ENCODE assay signal across 33 cellular contexts in the genomic region with DNA sequence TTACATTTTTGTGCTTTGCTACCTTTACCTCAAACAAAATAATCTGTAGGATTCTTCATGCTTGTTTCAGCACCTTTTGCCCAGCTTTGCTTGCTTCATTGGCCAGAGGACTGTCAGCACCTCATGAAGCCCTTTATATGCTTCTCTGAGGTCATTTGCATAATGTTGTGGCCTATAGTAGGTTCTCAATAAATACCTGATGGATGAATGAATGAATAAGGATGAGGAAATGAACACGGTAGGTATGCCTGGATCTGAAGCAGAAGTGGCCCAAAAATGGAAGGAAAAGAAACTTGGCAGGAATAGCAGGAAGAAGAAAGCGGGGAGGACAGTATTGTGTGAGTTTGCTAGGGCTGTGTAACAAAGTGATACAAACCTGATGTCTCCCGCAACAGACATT. TPM values are rescaled to one million over a fixed set of nuclear protein-coding genes. Genes with fewer than 3 reads are reported as not detected.
DNase-seq lines count a peak whose midpoint lies in the region; ATAC-seq and TF ChIP-seq lines count a peak whose summit lies in the region.
"Had no signal": no experiment of that assay in that cellular context is flagged by ENCODE, and none has a peak within 500 bp of the region (broad histone marks: within the 10 kb centered on the region; RNA-seq: fewer than 3 reads in every experiment).

No MANE protein-coding gene starts in this region.

- POLR2A ChIA-PET in HEK293 (lab: Yijun Ruan, JAX), result no interaction called here

- H3K27ac ChIP-seq in HEK293 (ENCODE audit: extremely low read depth, low read depth, low read length), result no peak overlapping the region
- H3K27ac ChIP-seq: 22Rv1; A549; BLaER1; BLaER1 treated with 17β-estradiol and CSF1 and Interleukin-3, amounts not matched to agents 10 nM and 100 nM; C4-2B had no signal

- H3K4me1 Mint-ChIP-seq in endothelial cell (ENCODE audit: unreplicated experiment) (peaks cover 6% of the 10 kb centered on the region), nephron progenitor cell (peaks cover 26% of the 10 kb centered on the region)
- H3K4me1 Mint-ChIP-seq: B cell; CD14-positive monocyte; CD4-positive, alpha-beta memory T cell; CD4-positive, CD25-positive, alpha-beta regulatory T cell; CD8-positive, alpha-beta memory T cell had no signal

- H3K4me3 Mint-ChIP-seq in endothelial cell (ENCODE audit: unreplicated experiment), result no peak overlapping the region
- no peak overlapping the region for H3K4me3 Mint-ChIP-seq in nephron progenitor cell
- H3K4me3 Mint-ChIP-seq: B cell; CD14-positive monocyte; CD4-positive, alpha-beta memory T cell; CD4-positive, alpha-beta T cell; CD4-positive, CD25-positive, alpha-beta regulatory T cell; CD8-positive, alpha-beta memory T cell; CD8-positive, alpha-beta T cell had no signal

- peaks cover 8% of the 10 kb centered on the region for H3K27me3 Mint-ChIP-seq in endothelial cell (ENCODE audit: unreplicated experiment)
- peaks cover 6% of the 10 kb centered on the region for H3K27me3 Mint-ChIP-seq in nephron progenitor cell (ENCODE audit: low read depth, poor library complexity)
- H3K27me3 Mint-ChIP-seq: B cell; CD4-positive, alpha-beta T cell had no signal

- H3K36me3 ChIP-seq in HEK293 (ENCODE audit: control insufficient read depth in 2 of 2, insufficient read depth in 1 of 2, low read length in 2 of 2), result no peaks in the 10 kb centered on the region
- H3K36me3 ChIP-seq: BE2C; BLaER1 treated with 17β-estradiol and CSF1 and Interleukin-3, amounts not matched to agents 10 nM and 100 nM had no signal

- H3K36me3 Mint-ChIP-seq in endothelial cell (ENCODE audit: low read depth, unreplicated experiment) (peaks cover 12% of the 10 kb centered on the region), nephron progenitor cell (ENCODE audit: low read depth) (no peaks in the 10 kb centered on the region)
- H3K36me3 Mint-ChIP-seq: CD14-positive monocyte; CD4-positive, alpha-beta memory T cell; CD8-positive, alpha-beta memory T cell; CD8-positive, alpha-beta T cell had no signal

- H3K9me3 ChIP-seq in HEK293 (ENCODE audit: control insufficient read depth, insufficient read depth, low read depth, low read length), result no peaks in the 10 kb centered on the region
- H3K9me3 ChIP-seq: A549; BE2C; BLaER1; BLaER1 treated with 17β-estradiol and CSF1 and Interleukin-3, amounts not matched to agents 10 nM and 100 nM; Caco-2 had no signal

- ATAC-seq in HG03039 (IDR thresholded peaks at IDR 0.05; ENCODE audit: unreplicated experiment), result no peak
- ATAC-seq: A549; CD8-positive, alpha-beta T cell had no signal

- no peaks in the 10 kb centered on the region for H3K4me1 ChIP-seq in HEK293 (ENCODE audit: control insufficient read depth, insufficient read depth, low read length)
- H3K4me1 ChIP-seq: A549; BE2C; BLaER1; BLaER1 treated with 17β-estradiol and CSF1 and Interleukin-3, amounts not matched to agents 10 nM and 100 nM had no signal

- H3K9me3 Mint-ChIP-seq in endothelial cell (ENCODE audit: unreplicated experiment) (no peaks in the 10 kb centered on the region), nephron progenitor cell (no peaks in the 10 kb centered on the region)
- H3K9me3 Mint-ChIP-seq: CD4-positive, alpha-beta memory T cell; CD4-positive, alpha-beta T cell; CD4-positive, CD25-positive, alpha-beta regulatory T cell; CD8-positive, alpha-beta memory T cell; CD8-positive, alpha-beta T cell had no signal

- H3K27ac Mint-ChIP-seq in endothelial cell (ENCODE audit: unreplicated experiment) (peak overlapping the region; percentile 80), nephron progenitor cell (peak overlapping the region; percentile 35)
- H3K27ac Mint-ChIP-seq: B cell; CD4-positive, alpha-beta T cell; CD4-positive, CD25-positive, alpha-beta regulatory T cell; CD8-positive, alpha-beta memory T cell; CD8-positive, alpha-beta T cell had no signal

- DNase-seq in endothelial cell (ENCODE audit: low spot score) (no peak), nephron progenitor cell (no peak), NCI-H1436 (lab: John Stamatoyannopoulos, UW) (no peak), MV-4-11 (lab: John Stamatoyannopoulos, UW) (no peak)
- DNase-seq: 8988T; ACHN; AML-193; BE2C; C1 segment of cervical spinal cord; Caco-2; Calu3; CD4-positive, alpha-beta memory T cell; CD4-positive, alpha-beta T cell; CD4-positive, CD25-positive, alpha-beta regulatory T cell; CD8-positive, alpha-beta memory T cell; CD8-positive, alpha-beta T cell; COR-L47; DMS 273 treated with DMSO at 0.1 percent for 48 hours; DMS153; DMS53; DMS79; DMS79 treated with DMSO at 0.1 percent for 48 hours; DND-41; EL had no signal

- no peak overlapping the region for H3K4me3 ChIP-seq in HEK293 (ENCODE audit: low read depth, low read length)
- H3K4me3 ChIP-seq: A549; BLaER1; BLaER1 treated with 17β-estradiol and CSF1 and Interleukin-3, amounts not matched to agents 10 nM and 100 nM had no signal

- TF ChIP-seq CTCF in HEK293 (tag by site-specific recombination; IDR thresholded peaks at IDR 0.05), result no peak
- no peak for TF ChIP-seq CTCF in endothelial cell (IDR thresholded peaks at IDR 0.05; ENCODE audit: unreplicated experiment)
- TF ChIP-seq CTCF in nephron progenitor cell (IDR thresholded peaks at IDR 0.05), result no peak

- CTCF ChIA-PET in HEK293 (lab: Yijun Ruan, JAX), result no interaction called here

TF ChIP-seq in HEK293, 187 proteins besides CTCF, POLR2A, EP300 and RAD21:
- TF ChIP-seq ZNF664 (tag by site-specific recombination; IDR thresholded peaks at IDR 0.05) (peak; percentile 91), ZNF837 (tag by site-specific recombination; IDR thresholded peaks at IDR 0.05) (no peak)

RNA-seq across cellular contexts. Expression of gene GRK4, which starts 7.9 kb away (rescaled TPM):
- 5.9 TPM for total RNA-seq in endothelial cell (ENCODE audit: unreplicated experiment)

RNA-seq across cellular contexts. Expression of gene NOP14, which starts 8.1 kb away (rescaled TPM):
- total RNA-seq in endothelial cell (ENCODE audit: unreplicated experiment), result 22.9 TPM
